ENCODE assay signal across 14 cellular contexts in genomic region chr9:113616716-113617496, GRCh38.
DNase-seq lines count a peak whose midpoint lies in the region; ATAC-seq and TF ChIP-seq lines count a peak whose summit lies in the region.
"Had no signal": no experiment of that assay in that cellular context is flagged by ENCODE, and none has a peak within 500 bp of the region (broad histone marks: within the 10 kb centered on the region; RNA-seq: fewer than 3 reads in every experiment).

No MANE protein-coding gene starts in this region.

- TF ChIP-seq EP300 in SK-N-SH (IDR thresholded peaks at IDR 0.05; ENCODE audit: borderline replicate concordance in 1 of 2, low read depth in 1 of 2, low read length in 1 of 2), result no peak

- no peak for TF ChIP-seq POLR2A in esophagus squamous epithelium (IDR thresholded peaks at IDR 0.05)

- TF ChIP-seq CTCF in SK-N-SH (IDR thresholded peaks at IDR 0.05) (no peak), H9 (conservative IDR thresholded peaks at IDR 0.05) (no peak; the same call in 2 of the 3 replicates), esophagus squamous epithelium (IDR thresholded peaks at IDR 0.05) (no peak), Caco-2 (IDR thresholded peaks at IDR 0.05; ENCODE audit: insufficient read depth in 1 of 2, low read depth in 1 of 2, low read length in 1 of 2, severe bottlenecking in 1 of 2, unreplicated experiment in 1 of 2) (no peak)

- H3K36me3 ChIP-seq in SK-N-SH (replicated peaks in 1 of 2; ENCODE audit: control insufficient read depth in 1 of 2, insufficient read depth in 2 of 2, low read length in 1 of 2), result no peaks in the 10 kb centered on the region
- H3K36me3 ChIP-seq in esophagus squamous epithelium, result no peaks in the 10 kb centered on the region
- no peaks in the 10 kb centered on the region for H3K36me3 ChIP-seq in Caco-2 (ENCODE audit: control insufficient read depth, insufficient read depth, low read length)

- H3K27me3 Mint-ChIP-seq in H9 (ENCODE audit: low read depth) (peaks cover 7% of the 10 kb centered on the region), Caco-2 (ENCODE audit: insufficient read depth, unreplicated experiment) (no peaks in the 10 kb centered on the region)
- H3K27me3 Mint-ChIP-seq: activated CD4-positive, alpha-beta T cell treated with anti-CD3 and anti-CD28 coated beads, Interleukin-2, amount 10 ng/mL, durations not matched to agents 7 days and 5 days had no signal

- CTCF ChIA-PET in SK-N-SH (lab: Yijun Ruan, JAX), result interaction anchor here (0.9 to 44.7 kb wide), 2 partner anchors 15 to 36 kb away, joined by 3 to 1335 read pairs; no protein-coding TSS in a partner anchor
- CTCF ChIA-PET in Caco-2 (lab: Charles Lee), result no interaction called here

- H3K23ac ChIP-seq in H9 (ENCODE audit: insufficient read length, low read depth, low read length), result no peak overlapping the region

- no peak overlapping the region for H2BK5ac ChIP-seq in H9 (ENCODE audit: insufficient read length, low read length)

- no peak overlapping the region for H2BK20ac ChIP-seq in H9 (ENCODE audit: low read depth, low read length, poor library complexity, severe bottlenecking)

- H3K4me1 Mint-ChIP-seq in H9 (peaks cover 31 to 44% of the 10 kb centered on the region in 2 experiments), Caco-2 (ENCODE audit: low read depth, unreplicated experiment) (peaks cover 19% of the 10 kb centered on the region)

- H3K4ac ChIP-seq in H9 (ENCODE audit: low read depth, low read length), result no peak overlapping the region

- H3K9me2 ChIP-seq in SK-N-SH, result no peaks in the 10 kb centered on the region

- H3K79me2 ChIP-seq in SK-N-SH (ENCODE audit: insufficient read depth), result no peaks in the 10 kb centered on the region
- H3K79me2 ChIP-seq in H9 (ENCODE audit: insufficient read depth, low read length), result no peaks in the 10 kb centered on the region

- POLR2A ChIA-PET in SK-N-SH (lab: Yijun Ruan, JAX), result no interaction called here
- POLR2A ChIA-PET in Caco-2 (lab: Charles Lee), result no interaction called here

- WGBS in SK-N-SH (ENCODE audit: low lambda C conversion rate), result 83% methylated on average over 12 of the region's 14 CpGs
- WGBS in H9 (ENCODE audit: extremely low coverage, insufficient read length, low lambda C conversion rate), result no CpG with 5 or more reads among the region's 14 CpGs
- WGBS in esophagus squamous epithelium, 2 donors, result 34 to 64% methylated on average over 3 to 8 of the region's 14 CpGs

- H3K4me1 ChIP-seq in SK-N-SH (ENCODE audit: control insufficient read depth in 1 of 2, insufficient read depth in 2 of 2, low read depth in 1 of 2, low read length in 1 of 2), result peaks cover 44 to 59% of the 10 kb centered on the region in 2 experiments
- peaks cover 11% of the 10 kb centered on the region; the same call in 1 of the 2 replicates for H3K4me1 ChIP-seq in H9 (ENCODE audit: insufficient read depth, low read length)
- H3K4me1 ChIP-seq in esophagus squamous epithelium, result peaks cover 4 to 58% (median 31%) of the 10 kb centered on the region in 3 donors
- peaks cover 24% of the 10 kb centered on the region for H3K4me1 ChIP-seq in Caco-2

- no peak overlapping the region for H4K8ac ChIP-seq in H9 (replicated peaks; ENCODE audit: insufficient read length, low read depth, low read length)

- no peaks in the 10 kb centered on the region for H4K20me1 ChIP-seq in SK-N-SH (ENCODE audit: insufficient read depth)
- H4K20me1 ChIP-seq in H9 (ENCODE audit: control insufficient read depth, insufficient read depth, insufficient read length), result no peaks in the 10 kb centered on the region

- H3K27me3 ChIP-seq in SK-N-SH (ENCODE audit: insufficient read depth) (no peaks in the 10 kb centered on the region), H9 (ENCODE audit: insufficient read depth, low read length) (no peaks in the 10 kb centered on the region), esophagus squamous epithelium (peaks cover 0 to 6% (median 0%) of the 10 kb centered on the region in 4 donors), Caco-2 (replicated peaks; ENCODE audit: control insufficient read depth, insufficient read depth, low read length) (no peaks in the 10 kb centered on the region; the same call in 1 of the 2 replicates)

- H3K4me3 Mint-ChIP-seq in H9, result no peak overlapping the region
- no peak overlapping the region for H3K4me3 Mint-ChIP-seq in Caco-2 (ENCODE audit: unreplicated experiment)
- H3K4me3 Mint-ChIP-seq: activated CD4-positive, alpha-beta T cell treated with anti-CD3 and anti-CD28 coated beads, Interleukin-2, amount 10 ng/mL, durations not matched to agents 7 days and 5 days had no signal

- H3K9me3 ChIP-seq in SK-N-SH (no peaks in the 10 kb centered on the region), H9 (ENCODE audit: control insufficient read depth, low read depth, low read length) (no peaks in the 10 kb centered on the region), esophagus squamous epithelium (no peaks in the 10 kb centered on the region), Caco-2 (no peaks in the 10 kb centered on the region)

- no peak overlapping the region for H2BK12ac ChIP-seq in H9 (ENCODE audit: insufficient read length, low read depth, low read length)

- no peak overlapping the region for H3K9ac ChIP-seq in SK-N-SH
- no peak overlapping the region for H3K9ac ChIP-seq in H9 (ENCODE audit: extremely low read depth, insufficient read length, low read length)

- H3K9me3 Mint-ChIP-seq in H9 (no peaks in the 10 kb centered on the region), Caco-2 (ENCODE audit: unreplicated experiment) (no peaks in the 10 kb centered on the region)
- H3K9me3 Mint-ChIP-seq: activated CD4-positive, alpha-beta T cell treated with anti-CD3 and anti-CD28 coated beads, Interleukin-2, amount 10 ng/mL, durations not matched to agents 7 days and 5 days had no signal

- peak overlapping the region in 1 of 2 experiments; percentile 30; a peak in 1 of 4 replicates for H3K27ac ChIP-seq in SK-N-SH (ENCODE audit: low read depth in 2 of 2, low read length in 1 of 2)
- H3K27ac ChIP-seq in H9 (ENCODE audit: insufficient read length, low read depth, low read length), result no peak overlapping the region
- H3K27ac ChIP-seq in esophagus squamous epithelium, result peak overlapping the region in 3 of 4 donors; percentile 37 to 62 (median 39)
- H3K27ac ChIP-seq in skin epidermis, result peak overlapping the region in 12 of 21 experiments; percentile 9 to 85 (median 60)
- H3K27ac ChIP-seq: 22Rv1 had no signal

- H3K4me2 ChIP-seq in SK-N-SH, result no peak overlapping the region
- H3K4me2 ChIP-seq in H9 (ENCODE audit: insufficient read depth, insufficient read length, low read length), result no peak overlapping the region

- H3T11ph ChIP-seq in H9 (ENCODE audit: low read length), result no peak overlapping the region

- H3K4me3 ChIP-seq in SK-N-SH (ENCODE audit: low read depth in 2 of 2, low read length in 1 of 2), result no peak overlapping the region
- no peak overlapping the region for H3K4me3 ChIP-seq in esophagus squamous epithelium
- no peak overlapping the region for H3K4me3 ChIP-seq in skin epidermis
- H3K4me3 ChIP-seq in Caco-2 (ENCODE audit: low read depth, low read length), result no peak overlapping the region

- H3K56ac ChIP-seq in H9 (ENCODE audit: insufficient read length, low read depth, low read length), result no peak overlapping the region

- no peak for TF ChIP-seq RAD21 in SK-N-SH (IDR thresholded peaks at IDR 0.05; ENCODE audit: low read length)

- H3K79me1 ChIP-seq in H9 (ENCODE audit: insufficient read depth, low read depth, low read length, poor library complexity, severe bottlenecking), result no peaks in the 10 kb centered on the region

- H3K36me3 Mint-ChIP-seq in H9 (ENCODE audit: insufficient read depth in 1 of 3, low read depth in 3 of 3), result no peaks in the 10 kb centered on the region; a peak in 1 of 7 replicates
- H3K36me3 Mint-ChIP-seq in Caco-2 (ENCODE audit: insufficient read depth, unreplicated experiment), result no peaks in the 10 kb centered on the region

- no peak overlapping the region for H2AK5ac ChIP-seq in H9 (ENCODE audit: insufficient read length, low read length)

- H2BK120ac ChIP-seq in H9 (ENCODE audit: low read depth, low read length, poor library complexity, severe bottlenecking), result no peak overlapping the region

- peak overlapping the region in 1 of 3 experiments; percentile 73; a peak in 2 of 7 replicates for H3K27ac Mint-ChIP-seq in H9
- no peak overlapping the region for H3K27ac Mint-ChIP-seq in Caco-2 (ENCODE audit: unreplicated experiment)
- H3K27ac Mint-ChIP-seq: activated CD4-positive, alpha-beta T cell treated with anti-CD3 and anti-CD28 coated beads, Interleukin-2, amount 10 ng/mL, durations not matched to agents 7 days and 5 days had no signal

- H3K18ac ChIP-seq in H9 (ENCODE audit: insufficient read length, low read depth, low read length), result no peak overlapping the region

- intact Hi-C loops in esophagus squamous epithelium (cut with DNase I) (no loop called here), Caco-2 (cut with micrococcal nuclease; ENCODE audit: unreplicated experiment) (no loop called here)

- no peak for ATAC-seq in SK-N-SH treated with all-trans-retinoic acid at 6 μM for 48 hours
- ATAC-seq in GM19324 (IDR thresholded peaks at IDR 0.05; ENCODE audit: low FRiP score, unreplicated experiment), result no peak
- no peak for ATAC-seq in GM21515 (IDR thresholded peaks at IDR 0.05; ENCODE audit: unreplicated experiment)
- ATAC-seq: left colon had no signal

- H3F3A ChIP-seq in SK-N-SH (replicated peaks; ENCODE audit: insufficient read depth), result peaks cover 17% of the 10 kb centered on the region

- BruUV-seq in Caco-2 (replicated peaks; lab: Mats Ljungman, UMichigan), result no TSS peak

- no peak overlapping the region for H2BK15ac ChIP-seq in H9 (ENCODE audit: low read depth, low read length)

- no peak overlapping the region for H4K5ac ChIP-seq in H9 (ENCODE audit: insufficient read length, low read depth, low read length)

- no peak overlapping the region for H3K14ac ChIP-seq in H9 (ENCODE audit: insufficient read depth, low read length)

- H3K23me2 ChIP-seq in H9 (ENCODE audit: insufficient read length, low read depth, low read length, poor library complexity, severe bottlenecking), result no peaks in the 10 kb centered on the region

- H4K91ac ChIP-seq in H9 (ENCODE audit: insufficient read length, low read depth, low read length), result no peak overlapping the region

- DNase-seq in SK-N-SH (no peak), H9 (peak; percentile 43), esophagus squamous epithelium (lab: John Stamatoyannopoulos, UW) (no peak), Caco-2 (no peak)
- DNase-seq: activated CD4-positive, alpha-beta T cell treated with anti-CD3 and anti-CD28 coated beads, Interleukin-2, amount 10 ng/mL, durations not matched to agents 7 days and 5 days; left colon; NCI-H1092; NCI-H526 treated with DMSO at 0.1 percent for 48 hours; nucleus accumbens had no signal

- H2AFZ ChIP-seq in SK-N-SH (ENCODE audit: low read depth) (peak overlapping the region; percentile 6; the same call in 1 of the 2 replicates), H9 (ENCODE audit: low read length) (no peak overlapping the region)

TF ChIP-seq in SK-N-SH, 30 proteins besides CTCF, POLR2A, EP300 and RAD21 (continues in another document):
- TF ChIP-seq RFX5 (IDR thresholded peaks at IDR 0.05; ENCODE audit: low read length), result no peak
- no peak for TF ChIP-seq FOXJ3 (CRISPR knock-in tag; IDR thresholded peaks at IDR 0.05)
